ENCODE assay signal across 22 cellular contexts in the genomic region with DNA sequence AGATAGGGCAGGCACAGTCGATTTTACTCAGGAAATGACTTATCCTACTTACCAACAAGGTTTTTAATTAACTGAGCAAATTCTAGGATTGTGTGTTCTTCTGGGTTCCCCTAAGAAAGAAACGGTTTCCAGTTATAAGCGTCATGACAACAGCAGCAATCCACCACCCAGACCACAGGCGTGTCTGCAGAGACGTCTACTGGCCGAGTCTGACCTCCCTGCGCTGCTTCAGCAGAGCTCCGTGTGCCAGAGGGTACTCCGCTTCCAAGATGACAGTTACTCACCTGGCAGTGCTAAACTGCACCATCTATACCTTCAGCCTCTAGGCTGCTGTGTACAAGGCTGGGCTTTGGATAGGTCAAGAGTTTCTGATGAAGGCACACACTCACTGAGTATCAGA.
"Had no signal": no experiment of that assay in that cellular context is flagged by ENCODE, and none has a peak within 500 bp of the region (broad histone marks: within the 10 kb centered on the region; RNA-seq: fewer than 3 reads in every experiment).

No MANE protein-coding gene starts in this region.

- H3K4me3 ChIP-seq: adrenal gland, body of pancreas, left ventricle myocardium inferior, pancreas, prostate gland, skin epidermis, testis, transverse colon had no signal

- H3K36me3 ChIP-seq: adrenal gland, pancreas, prostate gland, transverse colon had no signal

- DNase-seq: activated CD4-positive, CD25-positive, alpha-beta regulatory T cell; activated CD8-positive, alpha-beta memory T cell treated with anti-CD3 and anti-CD28 coated beads, Interleukin-2, amount 50 U/mL, for 4 hours; activated naive CD4-positive, alpha-beta T cell treated with Interleukin-2 at 50 U/mL for 16 hours; aorta; body of pancreas; effector CD8-positive, alpha-beta T cell; glutamatergic neuron; islet precursor cell; left ventricle myocardium inferior; nucleus accumbens; pancreas; retina; stimulated activated CD4-positive, alpha-beta T cell treated with anti-CD3 and anti-CD28 coated beads, Interleukin-12 subunit alpha, Interleukin-12 subunit beta, amount 100 ng/mL, for 4 hours; testis; transverse colon had no signal

- H3K27ac Mint-ChIP-seq: activated CD4-positive, alpha-beta T cell treated with anti-CD3 and anti-CD28 coated beads for 36 hours had no signal

- H3K9me3 ChIP-seq: adrenal gland, body of pancreas, left ventricle myocardium inferior, pancreas, prostate gland, testis, transverse colon had no signal

- H3K4me3 Mint-ChIP-seq: activated CD4-positive, alpha-beta T cell treated with anti-CD3 and anti-CD28 coated beads for 36 hours; activated T-cell treated with anti-CD3 and anti-CD28 coated beads, Interleukin-2, amount 50 U/mL, for 24 hours had no signal

- H3K27ac ChIP-seq: adrenal gland, body of pancreas, left ventricle myocardium inferior, pancreas, prostate gland, testis, transverse colon had no signal

- H3K27me3 Mint-ChIP-seq: activated CD4-positive, alpha-beta T cell treated with anti-CD3 and anti-CD28 coated beads for 36 hours; activated T-cell treated with anti-CD3 and anti-CD28 coated beads, Interleukin-2, amount 50 U/mL, for 24 hours had no signal

- ATAC-seq: activated CD4-positive, alpha-beta T cell treated with anti-CD3 and anti-CD28 coated beads for 36 hours; body of pancreas; sciatic nerve; stimulated activated naive CD8-positive, alpha-beta T cell treated with anti-CD3 and anti-CD28 coated beads, Interleukin-15, Interleukin-2, amounts not matched to agents 100 U/mL and 50 U/mL, for 24 hours had no signal

- H3K9me3 Mint-ChIP-seq: activated T-cell treated with anti-CD3 and anti-CD28 coated beads, Interleukin-2, amount 50 U/mL, for 24 hours had no signal

- H3K4me1 ChIP-seq: adrenal gland, body of pancreas, left ventricle myocardium inferior, pancreas, prostate gland, testis, transverse colon had no signal

- H3K27me3 ChIP-seq: adrenal gland, body of pancreas, pancreas, testis, transverse colon had no signal
